ENCODE assay signal across 1 cellular context in the genomic region with DNA sequence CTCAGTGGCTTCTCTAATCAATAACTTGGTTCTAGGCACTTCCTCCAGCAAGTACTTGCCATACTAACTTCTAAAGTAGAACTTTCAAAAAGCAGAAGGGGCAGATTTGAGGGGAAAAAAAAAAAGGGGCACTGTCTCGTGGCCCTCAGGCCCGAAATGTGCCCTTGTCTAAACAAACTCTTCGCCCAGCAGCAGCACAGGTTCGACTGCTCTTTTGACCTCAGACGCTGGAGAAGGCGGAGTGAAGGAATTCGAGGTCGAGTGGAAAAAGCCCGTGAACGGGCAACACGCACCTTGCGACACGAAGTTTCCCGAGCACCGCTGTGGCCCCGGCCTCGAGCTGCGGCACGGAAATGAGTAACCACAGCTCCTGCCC.
TF ChIP-seq lines count a peak whose summit lies in the region.

No MANE protein-coding gene starts in this region.

TF ChIP-seq in HepG2, 621 proteins besides CTCF, POLR2A, EP300 and RAD21 (continued from another document):
- TF ChIP-seq THAP8 (CRISPR knock-in tag; IDR thresholded peaks at IDR 0.05; ENCODE audit: borderline replicate concordance) (no peak), ZNF432 (CRISPR knock-in tag; IDR thresholded peaks at IDR 0.05; ENCODE audit: borderline replicate concordance) (no peak), ZNF124 (CRISPR knock-in tag; IDR thresholded peaks at IDR 0.05) (no peak)
- TF ChIP-seq, protein P1, sequence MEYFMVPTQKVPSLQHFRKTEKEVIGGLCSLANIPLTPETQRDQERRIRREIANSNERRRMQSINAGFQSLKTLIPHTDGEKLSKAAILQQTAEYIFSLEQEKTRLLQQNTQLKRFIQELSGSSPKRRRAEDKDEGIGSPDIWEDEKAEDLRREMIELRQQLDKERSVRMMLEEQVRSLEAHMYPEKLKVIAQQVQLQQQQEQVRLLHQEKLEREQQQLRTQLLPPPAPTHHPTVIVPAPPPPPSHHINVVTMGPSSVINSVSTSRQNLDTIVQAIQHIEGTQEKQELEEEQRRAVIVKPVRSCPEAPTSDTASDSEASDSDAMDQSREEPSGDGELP (IDR thresholded peaks at IDR 0.05; ENCODE audit: borderline replicate concordance, low read depth) = no peak
- TF ChIP-seq, protein P2, sequence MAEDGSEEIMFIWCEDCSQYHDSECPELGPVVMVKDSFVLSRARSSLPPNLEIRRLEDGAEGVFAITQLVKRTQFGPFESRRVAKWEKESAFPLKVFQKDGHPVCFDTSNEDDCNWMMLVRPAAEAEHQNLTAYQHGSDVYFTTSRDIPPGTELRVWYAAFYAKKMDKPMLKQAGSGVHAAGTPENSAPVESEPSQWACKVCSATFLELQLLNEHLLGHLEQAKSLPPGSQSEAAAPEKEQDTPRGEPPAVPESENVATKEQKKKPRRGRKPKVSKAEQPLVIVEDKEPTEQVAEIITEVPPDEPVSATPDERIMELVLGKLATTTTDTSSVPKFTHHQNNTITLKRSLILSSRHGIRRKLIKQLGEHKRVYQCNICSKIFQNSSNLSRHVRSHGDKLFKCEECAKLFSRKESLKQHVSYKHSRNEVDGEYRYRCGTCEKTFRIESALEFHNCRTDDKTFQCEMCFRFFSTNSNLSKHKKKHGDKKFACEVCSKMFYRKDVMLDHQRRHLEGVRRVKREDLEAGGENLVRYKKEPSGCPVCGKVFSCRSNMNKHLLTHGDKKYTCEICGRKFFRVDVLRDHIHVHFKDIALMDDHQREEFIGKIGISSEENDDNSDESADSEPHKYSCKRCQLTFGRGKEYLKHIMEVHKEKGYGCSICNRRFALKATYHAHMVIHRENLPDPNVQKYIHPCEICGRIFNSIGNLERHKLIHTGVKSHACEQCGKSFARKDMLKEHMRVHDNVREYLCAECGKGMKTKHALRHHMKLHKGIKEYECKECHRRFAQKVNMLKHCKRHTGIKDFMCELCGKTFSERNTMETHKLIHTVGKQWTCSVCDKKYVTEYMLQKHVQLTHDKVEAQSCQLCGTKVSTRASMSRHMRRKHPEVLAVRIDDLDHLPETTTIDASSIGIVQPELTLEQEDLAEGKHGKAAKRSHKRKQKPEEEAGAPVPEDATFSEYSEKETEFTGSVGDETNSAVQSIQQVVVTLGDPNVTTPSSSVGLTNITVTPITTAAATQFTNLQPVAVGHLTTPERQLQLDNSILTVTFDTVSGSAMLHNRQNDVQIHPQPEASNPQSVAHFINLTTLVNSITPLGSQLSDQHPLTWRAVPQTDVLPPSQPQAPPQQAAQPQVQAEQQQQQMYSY (CRISPR knock-in tag; IDR thresholded peaks at IDR 0.05) = no peak
